In genomic region chr2:74738586-74738985, GRCh38 we compare ENCODE assay signal across 30 cellular contexts.
"Had no signal": no experiment of that assay in that cellular context is flagged by ENCODE, and none has a peak within 500 bp of the region (broad histone marks: within the 10 kb centered on the region; RNA-seq: fewer than 3 reads in every experiment).

No MANE protein-coding gene starts in this region.

- H3K9me3 ChIP-seq: ascending aorta, breast epithelium had no signal

- ATAC-seq: activated CD4-positive, alpha-beta T cell treated with anti-CD3 and anti-CD28 coated beads for 36 hours; activated CD4-positive, CD25-positive, alpha-beta regulatory T cell treated with anti-CD3 and anti-CD28 coated beads, Interleukin-2, amount 50 U/mL, for 24 hours; activated CD8-positive, alpha-beta memory T cell treated with anti-CD3 and anti-CD28 coated beads, Interleukin-2, amount 10 ng/mL, durations not matched to agents 7 days and 5 days; activated CD8-positive, alpha-beta T cell treated with anti-CD3 and anti-CD28 coated beads, Interleukin-2, amount 10 ng/mL, durations not matched to agents 7 days and 5 days; activated naive CD8-positive, alpha-beta T cell treated with anti-CD3 and anti-CD28 coated beads, Interleukin-2, amount 50 U/mL, for 24 hours; WTC11 had no signal

- DNase-seq: activated CD4-positive, alpha-beta memory T cell treated with anti-CD3 and anti-CD28 coated beads, Interleukin-2, amount 10 ng/mL, durations not matched to agents 7 days and 5 days; activated CD4-positive, alpha-beta T cell treated with anti-CD3 and anti-CD28 coated beads for 1 hour; activated CD4-positive, alpha-beta T cell treated with anti-CD3 and anti-CD28 coated beads for 36 hours; activated CD4-positive, alpha-beta T cell treated with anti-CD3 and anti-CD28 coated beads for 48 hours; activated CD4-positive, alpha-beta T cell treated with anti-CD3 and anti-CD28 coated beads, Interleukin-2, amount 10 ng/mL, durations not matched to agents 7 days and 5 days; activated CD4-positive, alpha-beta T cell treated with anti-CD3 and anti-CD28 coated beads, Interleukin-2, amount 50 U/mL, for 48 hours; activated CD4-positive, CD25-positive, alpha-beta regulatory T cell; activated CD8-positive, alpha-beta memory T cell treated with anti-CD3 and anti-CD28 coated beads for 24 hours; activated CD8-positive, alpha-beta memory T cell treated with anti-CD3 and anti-CD28 coated beads, Interleukin-2, amount 10 ng/mL, durations not matched to agents 7 days and 5 days; activated CD8-positive, alpha-beta memory T cell treated with anti-CD3 and anti-CD28 coated beads, Interleukin-2, amount 50 U/mL, for 48 hours; activated CD8-positive, alpha-beta T cell treated with anti-CD3 and anti-CD28 coated beads, Interleukin-2, amount 10 ng/mL, durations not matched to agents 7 days and 5 days; activated effector memory CD4-positive, alpha-beta T cell treated with Interleukin-2 at 50 U/mL for 16 hours; activated gamma-delta T cell; activated naive CD4-positive, alpha-beta T cell treated with anti-CD3 and anti-CD28 coated beads, Interleukin-2, amount 10 ng/mL, durations not matched to agents 7 days and 5 days; activated naive CD4-positive, alpha-beta T cell treated with Interleukin-2 at 50 U/mL for 16 hours; activated naive CD8-positive, alpha-beta T cell treated with anti-CD3 and anti-CD28 coated beads, Interleukin-2, amount 10 ng/mL, durations not matched to agents 7 days and 5 days; activated naive CD8-positive, alpha-beta T cell treated with anti-CD3 and anti-CD28 coated beads, Interleukin-2, amount 50 U/mL, for 24 hours; activated T-cell treated with anti-CD3 and anti-CD28 coated beads, Interleukin-2, amount 50 U/mL, for 24 hours; activated T-cell treated with anti-CD3 and anti-CD28 coated beads, Interleukin-2, amount 50 U/mL, for 48 hours; amygdala; anterior cingulate cortex; central memory CD4-positive, alpha-beta T cell; T-helper 1 cell; T-helper 2 cell; T-helper 9 cell had no signal

- H3K4me3 ChIP-seq: ascending aorta, breast epithelium had no signal

- H3K27me3 ChIP-seq: ascending aorta, breast epithelium had no signal

- FAIRE-seq: TTC549 had no signal

- H3K36me3 ChIP-seq: ascending aorta, breast epithelium had no signal

- H3K27ac ChIP-seq: ascending aorta, breast epithelium had no signal

- H3K4me1 ChIP-seq: breast epithelium had no signal
